8 cellular contexts compared by ENCODE assay signal in genomic region chr2:73385486-73386341, GRCh38. TPM values are rescaled to one million over a fixed set of nuclear protein-coding genes. Genes with fewer than 3 reads are reported as not detected.
DNase-seq lines count a peak whose midpoint lies in the region; ATAC-seq and TF ChIP-seq lines count a peak whose summit lies in the region.

TSS of gene ALMS1 (plus strand) at chr2:73385836. CDS start at chr2:73385869, 33 bp downstream.

- H3K9ac ChIP-seq in MM.1S (ENCODE audit: low read length) = peak within 1 kb of the TSS; percentile 71
- H3K9ac ChIP-seq in neural cell (ENCODE audit: low read length) = peak within 1 kb of the TSS; percentile 85

- H3K9me2 ChIP-seq in MM.1S (replicated peaks; ENCODE audit: insufficient read depth, low read length) (no peaks in the 10 kb centered on the region), neural cell (ENCODE audit: insufficient read depth, low read length) (no peaks in the 10 kb centered on the region)

- peak; percentile 94 for ATAC-seq in stimulated activated naive CD8-positive, alpha-beta T cell treated with anti-CD3 and anti-CD28 coated beads, Interleukin-15, amount 100 ng/mL, for 72 hours

- peaks cover 12% of the 10 kb centered on the region; the same call in 1 of the 2 replicates for H3K4me1 ChIP-seq in MM.1S (ENCODE audit: low read length)

- H3K4me3 ChIP-seq in MM.1S (ENCODE audit: low read length) (peak within 1 kb of the TSS; percentile 94), fibroblast of villous mesenchyme (ENCODE audit: low read depth, low read length) (peak within 1 kb of the TSS; percentile 95), neural cell (ENCODE audit: low read length) (peak within 1 kb of the TSS; percentile 96)

- no peaks in the 10 kb centered on the region for H4K20me1 ChIP-seq in MM.1S (ENCODE audit: insufficient read depth, low read length)
- no peaks in the 10 kb centered on the region for H4K20me1 ChIP-seq in neural cell (ENCODE audit: insufficient read depth)

- no peak for TF ChIP-seq EP300 in neural cell (conservative IDR thresholded peaks at IDR 0.05; ENCODE audit: poor library complexity, severe bottlenecking)

- H2AFZ ChIP-seq in MM.1S (ENCODE audit: low read length) (peak within 1 kb of the TSS; percentile 97), neural cell (ENCODE audit: low read depth, low read length) (peak within 1 kb of the TSS; percentile 84)

- TF ChIP-seq CTCF in MM.1S (IDR thresholded peaks at IDR 0.05; ENCODE audit: low read length) (no peak), fibroblast of villous mesenchyme (IDR thresholded peaks at IDR 0.05; ENCODE audit: insufficient read depth, low read depth, low read length) (peak; percentile 23), neural cell (IDR thresholded peaks at IDR 0.05; ENCODE audit: poor library complexity, severe bottlenecking) (peak; percentile 48)

- H3K79me2 ChIP-seq in MM.1S (ENCODE audit: low read length) (peaks cover 34% of the 10 kb centered on the region), neural cell (replicated peaks; ENCODE audit: insufficient read depth, low read length) (peaks cover 23% of the 10 kb centered on the region)

- no peaks in the 10 kb centered on the region for H3K36me3 ChIP-seq in MM.1S (replicated peaks; ENCODE audit: insufficient read depth, low read length)
- no peaks in the 10 kb centered on the region for H3K36me3 ChIP-seq in neural cell (ENCODE audit: insufficient read depth, low read length)

- H3K27me3 ChIP-seq in MM.1S (replicated peaks; ENCODE audit: insufficient read depth, low read length) = no peaks in the 10 kb centered on the region
- H3K27me3 ChIP-seq in neural cell (ENCODE audit: insufficient read depth, low read depth, low read length) = peaks cover 10% of the 10 kb centered on the region

- no peaks in the 10 kb centered on the region for H3K27me3 Mint-ChIP-seq in stimulated activated naive CD8-positive, alpha-beta T cell treated with anti-CD3 and anti-CD28 coated beads, Interleukin-15, amount 100 ng/mL, for 72 hours

- H3K27ac ChIP-seq in MM.1S (ENCODE audit: low read length) = peak within 1 kb of the TSS; percentile 76
- peak within 1 kb of the TSS; percentile 89 for H3K27ac ChIP-seq in neural cell (ENCODE audit: low read length)

- TF ChIP-seq RAD21 in neural cell (conservative IDR thresholded peaks at IDR 0.05) = no peak

- H3K9me3 Mint-ChIP-seq in stimulated activated naive CD8-positive, alpha-beta T cell treated with anti-CD3 and anti-CD28 coated beads, Interleukin-15, amount 100 ng/mL, for 72 hours = no peaks in the 10 kb centered on the region

- H3F3A ChIP-seq in MM.1S (ENCODE audit: insufficient read depth, low read length) (0 out of 2 replicates have a peak, but pooled peaks cover 6% of the 10 kb centered on the region), neural cell (ENCODE audit: insufficient read depth, low read length, poor library complexity, severe bottlenecking) (no peaks in the 10 kb centered on the region)

- peak within 1 kb of the TSS; percentile 94 to 96 for H3K4me3 Mint-ChIP-seq in stimulated activated naive CD8-positive, alpha-beta T cell treated with anti-CD3 and anti-CD28 coated beads, Interleukin-15, amount 100 ng/mL, for 72 hours

- H3K9me3 ChIP-seq in MM.1S (replicated peaks; ENCODE audit: insufficient read depth, low read length) (no peaks in the 10 kb centered on the region), neural cell (ENCODE audit: low read length) (no peaks in the 10 kb centered on the region)

- DNase-seq in GF-D8 (lab: John Stamatoyannopoulos, UW) (peak; percentile 82), HCEC 1CT (peak; percentile 89), MM.1S (peak; percentile 93), SHP77 treated with DMSO at 0.1 percent for 48 hours (lab: John Stamatoyannopoulos, UW) (peak; percentile 80), fibroblast of villous mesenchyme (ENCODE audit: low read depth) (peak; percentile 90)
- DNase-seq in activated effector memory CD4-positive, alpha-beta T cell treated with anti-CD3 and anti-CD28 coated beads, Interleukin-2, amount 50 U/mL, for 16 hours = peak; percentile 96
- DNase-seq in stimulated activated naive CD8-positive, alpha-beta T cell treated with anti-CD3 and anti-CD28 coated beads, Interleukin-15, amount 100 ng/mL, for 72 hours = peak; percentile 88 to 90

- H3K27ac Mint-ChIP-seq in stimulated activated naive CD8-positive, alpha-beta T cell treated with anti-CD3 and anti-CD28 coated beads, Interleukin-15, amount 100 ng/mL, for 72 hours = peak within 1 kb of the TSS; percentile 16 to 90

- peaks cover 24% of the 10 kb centered on the region for H3K4me1 Mint-ChIP-seq in stimulated activated naive CD8-positive, alpha-beta T cell treated with anti-CD3 and anti-CD28 coated beads, Interleukin-15, amount 100 ng/mL, for 72 hours

- H3K4me2 ChIP-seq in MM.1S (ENCODE audit: low read depth, low read length) (peak within 1 kb of the TSS; percentile 88), neural cell (ENCODE audit: low read length) (peak within 1 kb of the TSS; percentile 77)

TF ChIP-seq in neural cell, 6 proteins besides CTCF, POLR2A, EP300 and RAD21:
- TF ChIP-seq POLR2AphosphoS5 (IDR thresholded peaks at IDR 0.05) = peak; percentile 44
- TF ChIP-seq TAF1 (IDR thresholded peaks at IDR 0.05; ENCODE audit: low read depth) = peak; percentile 14
- peak; percentile 60 for TF ChIP-seq REST (IDR thresholded peaks at IDR 0.05; ENCODE audit: borderline replicate concordance)
- peak; percentile 52 for TF ChIP-seq SMC3 (conservative IDR thresholded peaks at IDR 0.05; ENCODE audit: poor library complexity)
- TF ChIP-seq EZH2 (IDR thresholded peaks at IDR 0.05; ENCODE audit: borderline replicate concordance, insufficient read depth, low read length, poor library complexity, severe bottlenecking) = no peak
- peak; percentile 77 for TF ChIP-seq MXI1 (conservative IDR thresholded peaks at IDR 0.05; ENCODE audit: poor library complexity, severe bottlenecking)

RNA-seq across cellular contexts. Expression of gene ALMS1, which starts in this region (rescaled TPM):
- 18.6 and 20.3 TPM in 2 replicates for total RNA-seq in fibroblast of villous mesenchyme
- polyA plus RNA-seq in neural cell = 12.2 and 20.5 TPM in 2 replicates
- 130 and 142 TPM in 2 replicates for polyA minus RNA-seq in neural cell

Comparison
In these comparisons a context has a peak if more than half of its experiments do, and no peak if none do; other contexts are left out.
1. Peak in every context shown above with its lines: DNase-seq, ATAC-seq, H3K4me3 ChIP-seq and H3K27ac ChIP-seq.